In genomic region chr22:33518405-33518804, GRCh38 we compare ENCODE assay signal across 28 cellular contexts.
"Had no signal": no experiment of that assay in that cellular context is flagged by ENCODE, and none has a peak within 500 bp of the region (broad histone marks: within the 10 kb centered on the region; RNA-seq: fewer than 3 reads in every experiment).

No MANE protein-coding gene starts in this region.

- FAIRE-seq: astrocyte, bronchial epithelial cell, frontal cortex had no signal

- H3K36me3 ChIP-seq: brain microvascular endothelial cell had no signal

- ATAC-seq: activated CD4-positive, alpha-beta T cell treated with anti-CD3 and anti-CD28 coated beads for 36 hours; activated CD8-positive, alpha-beta memory T cell treated with anti-CD3 and anti-CD28 coated beads, Interleukin-2, amount 10 ng/mL, durations not matched to agents 7 days and 5 days; activated CD8-positive, alpha-beta T cell treated with anti-CD3 and anti-CD28 coated beads, Interleukin-2, amount 10 ng/mL, durations not matched to agents 7 days and 5 days; activated naive CD4-positive, alpha-beta T cell treated with anti-CD3 and anti-CD28 coated beads, Interleukin-2, amount 50 U/mL, for 72 hours; esophagus mucosa had no signal

- H3K36me3 Mint-ChIP-seq: activated CD4-positive, alpha-beta memory T cell treated with anti-CD3 and anti-CD28 coated beads for 36 hours; activated CD8-positive, alpha-beta memory T cell treated with anti-CD3 and anti-CD28 coated beads, Interleukin-2, amount 10 ng/mL, durations not matched to agents 7 days and 5 days; activated naive CD4-positive, alpha-beta T cell treated with anti-CD3 and anti-CD28 coated beads, Interleukin-2, amount 10 ng/mL, durations not matched to agents 7 days and 5 days; activated naive CD8-positive, alpha-beta T cell treated with anti-CD3 and anti-CD28 coated beads, Interleukin-2, amount 10 ng/mL, durations not matched to agents 7 days and 5 days had no signal

- H3K27me3 Mint-ChIP-seq: activated CD4-positive, alpha-beta memory T cell treated with anti-CD3 and anti-CD28 coated beads for 36 hours; activated CD4-positive, alpha-beta T cell treated with anti-CD3 and anti-CD28 coated beads, Interleukin-2, amount 10 ng/mL, durations not matched to agents 24 days and 14 days; activated CD8-positive, alpha-beta memory T cell treated with anti-CD3 and anti-CD28 coated beads, Interleukin-2, amount 10 ng/mL, durations not matched to agents 7 days and 5 days; activated naive CD4-positive, alpha-beta T cell treated with anti-CD3 and anti-CD28 coated beads, Interleukin-2, amount 10 ng/mL, durations not matched to agents 7 days and 5 days; central memory CD8-positive, alpha-beta T cell; dendritic cell treated with granulocyte-macrophage colony-stimulating factor and Interleukin-4, amounts not matched to agents 40 ng/mL and 50 ng/mL, for 4 days had no signal

- H3K4me3 ChIP-seq: coronary artery had no signal

- H3K4me3 Mint-ChIP-seq: activated CD4-positive, alpha-beta memory T cell treated with anti-CD3 and anti-CD28 coated beads for 36 hours; activated CD4-positive, alpha-beta T cell treated with anti-CD3 and anti-CD28 coated beads for 36 hours; activated CD4-positive, alpha-beta T cell treated with anti-CD3 and anti-CD28 coated beads, Interleukin-2, amount 10 ng/mL, durations not matched to agents 24 days and 14 days; activated CD8-positive, alpha-beta memory T cell treated with anti-CD3 and anti-CD28 coated beads, Interleukin-2, amount 10 ng/mL, durations not matched to agents 7 days and 5 days; activated CD8-positive, alpha-beta T cell treated with anti-CD3 and anti-CD28 coated beads, Interleukin-2, amount 10 ng/mL, durations not matched to agents 7 days and 5 days; activated naive CD4-positive, alpha-beta T cell treated with anti-CD3 and anti-CD28 coated beads, Interleukin-2, amount 10 ng/mL, durations not matched to agents 7 days and 5 days; activated naive CD8-positive, alpha-beta T cell treated with anti-CD3 and anti-CD28 coated beads, Interleukin-2, amount 10 ng/mL, durations not matched to agents 7 days and 5 days; central memory CD8-positive, alpha-beta T cell; dendritic cell treated with granulocyte-macrophage colony-stimulating factor and Interleukin-4, amounts not matched to agents 40 ng/mL and 50 ng/mL, for 4 days; endodermal cell had no signal

- H3K4me1 Mint-ChIP-seq: activated CD4-positive, alpha-beta T cell treated with anti-CD3 and anti-CD28 coated beads for 36 hours; activated CD4-positive, alpha-beta T cell treated with anti-CD3 and anti-CD28 coated beads, Interleukin-2, amount 10 ng/mL, durations not matched to agents 24 days and 14 days; activated CD8-positive, alpha-beta memory T cell treated with anti-CD3 and anti-CD28 coated beads, Interleukin-2, amount 10 ng/mL, durations not matched to agents 7 days and 5 days; activated naive CD4-positive, alpha-beta T cell treated with anti-CD3 and anti-CD28 coated beads, Interleukin-2, amount 10 ng/mL, durations not matched to agents 7 days and 5 days; activated naive CD8-positive, alpha-beta T cell treated with anti-CD3 and anti-CD28 coated beads, Interleukin-2, amount 10 ng/mL, durations not matched to agents 7 days and 5 days; central memory CD8-positive, alpha-beta T cell; endodermal cell had no signal

- H3K27ac Mint-ChIP-seq: activated CD4-positive, alpha-beta memory T cell treated with anti-CD3 and anti-CD28 coated beads for 36 hours; activated CD4-positive, alpha-beta T cell treated with anti-CD3 and anti-CD28 coated beads for 36 hours; activated CD4-positive, alpha-beta T cell treated with anti-CD3 and anti-CD28 coated beads, Interleukin-2, amount 10 ng/mL, durations not matched to agents 24 days and 14 days; activated CD8-positive, alpha-beta memory T cell treated with anti-CD3 and anti-CD28 coated beads, Interleukin-2, amount 10 ng/mL, durations not matched to agents 7 days and 5 days; activated CD8-positive, alpha-beta T cell treated with anti-CD3 and anti-CD28 coated beads, Interleukin-2, amount 10 ng/mL, durations not matched to agents 7 days and 5 days; activated naive CD4-positive, alpha-beta T cell treated with anti-CD3 and anti-CD28 coated beads, Interleukin-2, amount 10 ng/mL, durations not matched to agents 7 days and 5 days; activated naive CD4-positive, alpha-beta T cell treated with anti-CD3 and anti-CD28 coated beads, Interleukin-2, amount 50 U/mL, for 72 hours; activated naive CD8-positive, alpha-beta T cell treated with anti-CD3 and anti-CD28 coated beads, Interleukin-2, amount 10 ng/mL, durations not matched to agents 7 days and 5 days; dendritic cell treated with granulocyte-macrophage colony-stimulating factor and Interleukin-4, amounts not matched to agents 40 ng/mL and 50 ng/mL, for 4 days; endodermal cell had no signal

- H3K27ac ChIP-seq: brain microvascular endothelial cell, coronary artery had no signal

- H3K9me3 Mint-ChIP-seq: activated CD4-positive, alpha-beta T cell treated with anti-CD3 and anti-CD28 coated beads, Interleukin-2, amount 10 ng/mL, durations not matched to agents 24 days and 14 days; dendritic cell treated with granulocyte-macrophage colony-stimulating factor and Interleukin-4, amounts not matched to agents 40 ng/mL and 50 ng/mL, for 4 days had no signal

- H3K27me3 ChIP-seq: brain microvascular endothelial cell, dorsolateral prefrontal cortex had no signal

- DNase-seq: activated CD4-positive, alpha-beta memory T cell treated with anti-CD3 and anti-CD28 coated beads for 36 hours; activated CD4-positive, alpha-beta T cell treated with anti-CD3 and anti-CD28 coated beads for 36 hours; activated CD4-positive, alpha-beta T cell treated with anti-CD3 and anti-CD28 coated beads, Interleukin-2, amount 10 ng/mL, durations not matched to agents 24 days and 14 days; activated CD4-positive, CD25-positive, alpha-beta regulatory T cell; activated CD4-positive, CD25-positive, alpha-beta regulatory T cell treated with anti-CD3 and anti-CD28 coated beads, Interleukin-2, amount 50 U/mL, for 72 hours; activated CD8-positive, alpha-beta memory T cell treated with anti-CD3 and anti-CD28 coated beads, Interleukin-2, amount 10 ng/mL, durations not matched to agents 7 days and 5 days; activated CD8-positive, alpha-beta memory T cell treated with anti-CD3 and anti-CD28 coated beads, Interleukin-2, amount 50 U/mL, for 4 hours; activated CD8-positive, alpha-beta T cell treated with anti-CD3 and anti-CD28 coated beads, Interleukin-2, amount 10 ng/mL, durations not matched to agents 7 days and 5 days; activated gamma-delta T cell; activated naive CD4-positive, alpha-beta T cell; activated naive CD4-positive, alpha-beta T cell treated with anti-CD3 and anti-CD28 coated beads, Interleukin-2, amount 10 ng/mL, durations not matched to agents 7 days and 5 days; activated naive CD8-positive, alpha-beta T cell treated with anti-CD3 and anti-CD28 coated beads, Interleukin-2, amount 10 ng/mL, durations not matched to agents 7 days and 5 days; activated T-cell treated with anti-CD3 and anti-CD28 coated beads, Interleukin-2, amount 50 U/mL, for 1 hour; activated T-cell treated with anti-CD3 and anti-CD28 coated beads, Interleukin-2, amount 50 U/mL, for 48 hours; dorsolateral prefrontal cortex; effector memory CD4-positive, alpha-beta T cell; foreskin fibroblast; T-helper 2 cell had no signal
